ENCODE assay signal across 8 cellular contexts in the genomic region with DNA sequence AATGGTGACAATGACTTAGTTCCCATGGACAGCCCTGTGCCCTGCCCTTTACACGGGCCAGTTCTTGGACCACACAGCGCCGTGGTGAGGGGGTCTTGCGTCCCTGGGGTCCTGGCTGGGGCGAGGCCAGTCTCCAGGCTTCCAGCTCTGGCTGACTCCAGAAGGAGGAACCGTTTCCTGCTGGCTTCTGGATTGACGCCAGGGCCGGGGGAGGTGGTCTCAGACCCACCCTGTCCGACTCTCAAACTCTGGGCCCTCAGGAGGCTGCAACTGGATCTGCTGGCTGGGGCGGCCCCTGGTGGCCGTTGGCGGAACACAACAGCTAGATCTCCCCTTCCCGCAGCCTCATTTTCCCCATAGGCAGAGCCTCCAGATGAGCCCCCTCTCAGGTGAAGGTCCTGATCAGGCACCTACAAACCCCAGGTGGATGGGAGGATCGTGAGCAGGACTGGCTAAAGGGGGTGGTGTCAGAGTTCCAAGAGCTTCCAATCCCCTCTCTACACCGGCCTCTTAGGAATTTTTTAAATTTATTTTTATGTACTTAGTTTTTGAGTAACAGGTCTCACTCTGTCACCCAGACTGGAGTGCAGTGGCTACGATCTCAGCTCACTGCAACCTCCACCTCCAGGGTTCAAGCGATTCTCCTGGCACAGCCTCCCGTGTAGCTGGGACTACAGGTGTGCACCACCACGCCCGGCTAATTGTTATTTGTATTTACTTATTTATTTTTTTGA. TPM values are rescaled to one million over a fixed set of nuclear protein-coding genes. Genes with fewer than 3 reads are reported as not detected.
DNase-seq lines count a peak whose midpoint lies in the region; ATAC-seq and TF ChIP-seq lines count a peak whose summit lies in the region.

No MANE protein-coding gene starts in this region.

- POLR2A ChIA-PET in naive thymus-derived CD8-positive, alpha-beta T cell (lab: Charles Lee) = interaction anchor here (0.6 to 2.9 kb wide), 3 partner anchors 93 to 825 kb away, joined by 3 to 9 read pairs (median 5); no protein-coding TSS in a partner anchor

- no peak overlapping the region for H3K27ac Mint-ChIP-seq in endothelial cell (ENCODE audit: unreplicated experiment)
- H3K27ac Mint-ChIP-seq in naive thymus-derived CD8-positive, alpha-beta T cell = peak overlapping the region in 1 of 10 donors; percentile 15

- ATAC-seq in naive thymus-derived CD8-positive, alpha-beta T cell = peak; percentile 43 to 53
- ATAC-seq in thoracic aorta (ENCODE audit: insufficient number of reproducible peaks, low FRiP score, low read depth) (no peak), GM21390 (IDR thresholded peaks at IDR 0.05; ENCODE audit: unreplicated experiment) (no peak)

- TF ChIP-seq CTCF in endothelial cell (IDR thresholded peaks at IDR 0.05; ENCODE audit: unreplicated experiment) = peak; percentile 91
- TF ChIP-seq CTCF in thoracic aorta (IDR thresholded peaks at IDR 0.05) = peak; percentile 95

- DNase-seq in NCI-H510A treated with DMSO at 0.1 percent for 48 hours (lab: John Stamatoyannopoulos, UW) (peak; percentile 19), NCI-H510A (lab: John Stamatoyannopoulos, UW) (no peak), NCI-H2227 (lab: John Stamatoyannopoulos, UW; ENCODE audit: unreplicated experiment) (peak; percentile 62), endothelial cell (ENCODE audit: low spot score) (peak; percentile 84), thoracic aorta (ENCODE audit: low spot score) (no peak)
- DNase-seq in activated CD4-positive, alpha-beta T cell treated with anti-CD3 and anti-CD28 coated beads, Interleukin-2, amount 50 U/mL, for 4 hours = peak; percentile 53 to 55
- peak; percentile 35 to 79 (median 60) for DNase-seq in naive thymus-derived CD8-positive, alpha-beta T cell

- H3K4me3 Mint-ChIP-seq in endothelial cell (ENCODE audit: unreplicated experiment) = no peak overlapping the region
- no peak overlapping the region for H3K4me3 Mint-ChIP-seq in naive thymus-derived CD8-positive, alpha-beta T cell

- H3K27me3 ChIP-seq in thoracic aorta (replicated peaks; ENCODE audit: insufficient read depth) = no peaks in the 10 kb centered on the region

- peaks cover 4% of the 10 kb centered on the region for H3K36me3 Mint-ChIP-seq in endothelial cell (ENCODE audit: low read depth, unreplicated experiment)
- H3K36me3 Mint-ChIP-seq in naive thymus-derived CD8-positive, alpha-beta T cell = no peaks in the 10 kb centered on the region

- no peaks in the 10 kb centered on the region for H3K9me3 ChIP-seq in thoracic aorta

- H3K27ac ChIP-seq in thoracic aorta = no peak overlapping the region

- no peaks in the 10 kb centered on the region for H3K36me3 ChIP-seq in thoracic aorta

- H3K27me3 Mint-ChIP-seq in endothelial cell (ENCODE audit: unreplicated experiment) = peaks cover 4% of the 10 kb centered on the region
- H3K27me3 Mint-ChIP-seq in naive thymus-derived CD8-positive, alpha-beta T cell = no peaks in the 10 kb centered on the region

- H3K4me1 ChIP-seq in thoracic aorta (ENCODE audit: control insufficient read depth in 1 of 2, low read depth in 2 of 2) = peaks cover 10 to 25% of the 10 kb centered on the region in 2 donors

- H3K9me3 Mint-ChIP-seq in endothelial cell (ENCODE audit: unreplicated experiment) = no peaks in the 10 kb centered on the region
- peaks cover 0 to 3% (median 0%) of the 10 kb centered on the region in 9 donors for H3K9me3 Mint-ChIP-seq in naive thymus-derived CD8-positive, alpha-beta T cell

- H3K4me1 Mint-ChIP-seq in endothelial cell (ENCODE audit: unreplicated experiment) = peaks cover 17% of the 10 kb centered on the region
- H3K4me1 Mint-ChIP-seq in naive thymus-derived CD8-positive, alpha-beta T cell = peaks cover 4 to 20% (median 14%) of the 10 kb centered on the region in 4 donors

- H3K4me3 ChIP-seq in thoracic aorta = no peak overlapping the region

RNA-seq across cellular contexts. Expression of a gene that starts 8.0 kb away (rescaled TPM):
- total RNA-seq in endothelial cell (ENCODE audit: unreplicated experiment) = 2.7 TPM
- total RNA-seq in naive thymus-derived CD8-positive, alpha-beta T cell = 1 to 10 TPM; 2.4 to 3.4 TPM
- not detected for polyA plus RNA-seq in naive thymus-derived CD8-positive, alpha-beta T cell
- total RNA-seq in thoracic aorta = not detected

RNA-seq across cellular contexts. Expression of a gene that starts 8.9 kb away (rescaled TPM):
- 1,569 TPM for total RNA-seq in endothelial cell (ENCODE audit: unreplicated experiment)
- total RNA-seq in naive thymus-derived CD8-positive, alpha-beta T cell = not detected
- polyA plus RNA-seq in naive thymus-derived CD8-positive, alpha-beta T cell = not detected
- total RNA-seq in thoracic aorta = 100 to 1,000 TPM; 120 to 126 TPM

RNA-seq across cellular contexts. Expression of a gene that starts 19.4 kb away (rescaled TPM):
- total RNA-seq in endothelial cell (ENCODE audit: unreplicated experiment) (97.8 TPM), thoracic aorta (100 to 1,000 TPM; 113 to 144 TPM)
- total RNA-seq in naive thymus-derived CD8-positive, alpha-beta T cell = 10 to 100 TPM; 41.8 to 45.0 TPM
- 100 to 1,000 TPM; 132 to 178 (median 144) TPM for polyA plus RNA-seq in naive thymus-derived CD8-positive, alpha-beta T cell

RNA-seq across cellular contexts. Expression of a gene that starts 33.8 kb away (rescaled TPM):
- total RNA-seq in endothelial cell (ENCODE audit: unreplicated experiment) = 107 TPM
- total RNA-seq in naive thymus-derived CD8-positive, alpha-beta T cell = 10 to 100 TPM; 28.1 to 30.0 TPM
- 10 to 100 TPM; 24.3 to 34.6 (median 31.0) TPM for polyA plus RNA-seq in naive thymus-derived CD8-positive, alpha-beta T cell
- total RNA-seq in thoracic aorta = 100 to 1,000 TPM in 1 of 2 donors, 10 to 100 TPM in 1; 25.3 to 103 TPM

RNA-seq across cellular contexts. Expression of a gene that starts 48.7 kb away (rescaled TPM):
- total RNA-seq in endothelial cell (ENCODE audit: unreplicated experiment) (27.3 TPM), thoracic aorta (10 to 100 TPM; 20.7 to 72.5 TPM)
- 10 to 100 TPM; 51.4 to 55.6 TPM for total RNA-seq in naive thymus-derived CD8-positive, alpha-beta T cell
- 10 to 100 TPM in 2 of 3 donors, 1 to 10 TPM in 1; 6.6 to 13.6 (median 10.3) TPM for polyA plus RNA-seq in naive thymus-derived CD8-positive, alpha-beta T cell

Comparison
In these comparisons a context has a peak if more than half of its experiments do, and no peak if none do; other contexts are left out.
1. DNase-seq: peak in NCI-H510A treated with DMSO at 0.1 percent for 48 hours (single experiment), NCI-H2227 (single experiment), activated CD4-positive, alpha-beta T cell treated with anti-CD3 and anti-CD28 coated beads, Interleukin-2, amount 50 U/mL, for 4 hours (2 of 2), endothelial cell (single experiment) and naive thymus-derived CD8-positive, alpha-beta T cell (10 of 10); none in NCI-H510A (single experiment) and thoracic aorta (single experiment).
2. ATAC-seq: peak in naive thymus-derived CD8-positive, alpha-beta T cell (2 of 2); none in thoracic aorta (single experiment) and GM21390 (single experiment).
3. RNA of a gene that starts 8.9 kb away (total RNA-seq): 1,569 TPM in endothelial cell (single experiment) and 120 to 126 TPM in thoracic aorta; not detected in naive thymus-derived CD8-positive, alpha-beta T cell; every median in the first group is over 100 times any median in the second.